Comparison of ENCODE assay signal across 1 cellular context in the genomic region with DNA sequence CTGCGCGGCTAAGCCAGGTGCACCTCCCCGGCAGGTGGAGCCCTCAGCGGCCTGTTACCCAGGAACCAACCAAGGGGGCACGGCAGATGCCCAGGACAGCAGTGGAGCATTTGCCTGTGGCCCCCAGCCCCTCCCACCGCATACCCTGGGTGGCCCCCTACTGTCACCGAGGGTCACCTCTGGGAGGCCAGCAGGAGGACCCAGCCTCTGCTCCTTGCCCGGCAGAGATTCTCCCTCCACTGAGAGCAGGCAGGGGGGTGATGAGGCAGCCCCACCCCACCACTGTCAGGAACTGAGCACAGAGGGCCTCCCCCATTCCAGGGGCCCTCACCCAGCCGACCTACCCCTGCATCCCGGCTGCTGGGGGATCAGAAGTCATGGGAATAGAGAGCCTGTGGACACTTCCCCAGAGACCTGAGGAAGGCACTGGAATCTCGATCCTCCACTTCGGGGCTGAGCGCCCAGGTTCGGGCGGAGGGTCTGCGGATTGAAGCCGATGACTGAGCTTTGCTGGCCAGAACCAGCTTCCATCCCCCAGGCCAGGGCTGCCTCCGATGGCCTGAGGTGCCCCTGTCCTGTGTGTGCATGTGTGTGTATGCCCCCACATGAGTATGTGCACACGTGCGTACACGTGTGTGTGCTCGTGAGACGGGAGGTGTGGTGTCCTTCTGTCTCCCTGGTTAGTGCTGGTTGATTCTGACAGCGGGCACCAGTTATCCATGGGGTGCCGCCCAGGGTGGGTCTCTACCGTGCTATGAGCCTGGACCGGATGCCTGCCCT.
TF ChIP-seq lines count a peak whose summit lies in the region.

A gene with protein sequence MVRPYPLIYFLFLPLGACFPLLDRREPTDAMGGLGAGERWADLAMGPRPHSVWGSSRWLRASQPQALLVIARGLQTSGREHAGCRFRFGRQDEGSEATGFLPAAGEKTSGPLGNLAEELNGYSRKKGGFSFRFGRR (minus strand): TSS at position 580 of the 780 bp plus-strand sequence. CDS start 2,974 bp downstream, outside the sequence.

TF ChIP-seq in HCT116, 20 proteins besides CTCF, POLR2A, EP300 and RAD21 (continued from another document):
- TF ChIP-seq, protein P1, sequence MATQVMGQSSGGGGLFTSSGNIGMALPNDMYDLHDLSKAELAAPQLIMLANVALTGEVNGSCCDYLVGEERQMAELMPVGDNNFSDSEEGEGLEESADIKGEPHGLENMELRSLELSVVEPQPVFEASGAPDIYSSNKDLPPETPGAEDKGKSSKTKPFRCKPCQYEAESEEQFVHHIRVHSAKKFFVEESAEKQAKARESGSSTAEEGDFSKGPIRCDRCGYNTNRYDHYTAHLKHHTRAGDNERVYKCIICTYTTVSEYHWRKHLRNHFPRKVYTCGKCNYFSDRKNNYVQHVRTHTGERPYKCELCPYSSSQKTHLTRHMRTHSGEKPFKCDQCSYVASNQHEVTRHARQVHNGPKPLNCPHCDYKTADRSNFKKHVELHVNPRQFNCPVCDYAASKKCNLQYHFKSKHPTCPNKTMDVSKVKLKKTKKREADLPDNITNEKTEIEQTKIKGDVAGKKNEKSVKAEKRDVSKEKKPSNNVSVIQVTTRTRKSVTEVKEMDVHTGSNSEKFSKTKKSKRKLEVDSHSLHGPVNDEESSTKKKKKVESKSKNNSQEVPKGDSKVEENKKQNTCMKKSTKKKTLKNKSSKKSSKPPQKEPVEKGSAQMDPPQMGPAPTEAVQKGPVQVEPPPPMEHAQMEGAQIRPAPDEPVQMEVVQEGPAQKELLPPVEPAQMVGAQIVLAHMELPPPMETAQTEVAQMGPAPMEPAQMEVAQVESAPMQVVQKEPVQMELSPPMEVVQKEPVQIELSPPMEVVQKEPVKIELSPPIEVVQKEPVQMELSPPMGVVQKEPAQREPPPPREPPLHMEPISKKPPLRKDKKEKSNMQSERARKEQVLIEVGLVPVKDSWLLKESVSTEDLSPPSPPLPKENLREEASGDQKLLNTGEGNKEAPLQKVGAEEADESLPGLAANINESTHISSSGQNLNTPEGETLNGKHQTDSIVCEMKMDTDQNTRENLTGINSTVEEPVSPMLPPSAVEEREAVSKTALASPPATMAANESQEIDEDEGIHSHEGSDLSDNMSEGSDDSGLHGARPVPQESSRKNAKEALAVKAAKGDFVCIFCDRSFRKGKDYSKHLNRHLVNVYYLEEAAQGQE (IDR thresholded peaks at IDR 0.05; ENCODE audit: low read depth): no peak
